9 cellular contexts compared by ENCODE assay signal in the genomic region with DNA sequence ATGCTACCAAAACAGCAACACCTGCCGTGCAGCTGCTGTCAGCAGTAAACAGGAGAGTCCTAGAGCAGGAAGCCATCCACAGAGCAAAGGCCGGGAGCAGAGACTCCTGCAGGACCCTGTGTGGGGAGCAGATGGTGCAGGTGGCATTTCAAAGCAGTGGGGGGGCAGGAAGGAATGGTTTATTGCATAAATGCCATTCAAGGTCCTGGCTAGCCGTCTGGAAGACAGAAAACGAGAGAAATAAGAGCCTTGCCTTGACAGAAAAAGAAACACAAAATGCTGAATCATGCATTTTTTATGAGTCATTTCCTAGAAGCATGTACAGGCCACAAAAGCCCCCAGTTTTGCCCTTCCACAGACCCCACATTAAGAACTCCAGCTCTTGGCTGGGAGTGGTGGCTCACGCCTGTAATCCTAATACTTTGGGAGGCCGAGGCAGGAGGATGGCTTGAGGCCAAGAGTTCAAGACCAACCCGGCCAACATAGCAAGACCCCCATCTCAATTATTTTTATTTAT. TPM values are rescaled to one million over a fixed set of nuclear protein-coding genes. Genes with fewer than 3 reads are reported as not detected.
A peak's percentile ranks its signal among the peaks of the same experiment; 100 is the strongest.
DNase-seq lines count a peak whose midpoint lies in the region; ATAC-seq and TF ChIP-seq lines count a peak whose summit lies in the region.
"Had no signal": no experiment of that assay in that cellular context is flagged by ENCODE, and none has a peak within 500 bp of the region (broad histone marks: within the 10 kb centered on the region; RNA-seq: fewer than 3 reads in every experiment).

No MANE protein-coding gene starts in this region.

- H3K9me2 ChIP-seq in SK-N-SH: no peaks in the 10 kb centered on the region

- TF ChIP-seq EP300 in SK-N-SH (IDR thresholded peaks at IDR 0.05; ENCODE audit: borderline replicate concordance in 1 of 2, low read depth in 1 of 2, low read length in 1 of 2) (no peak), sigmoid colon (IDR thresholded peaks at IDR 0.05) (no peak)

- H3K27ac ChIP-seq in SK-N-SH (ENCODE audit: low read depth in 2 of 2, low read length in 1 of 2): peak overlapping the region in 1 of 2 experiments; percentile 67; a peak in 2 of 4 replicates
- no peak overlapping the region for H3K27ac ChIP-seq in sigmoid colon
- H3K27ac ChIP-seq in testis: no peak overlapping the region

- in situ Hi-C loops in Caki2 (cut with HindIII; ENCODE audit: low pct_unique_long_range_greater_than_20kb, low sequenced_read_pairs): no loop called here

- TF ChIP-seq CTCF in SK-N-SH (IDR thresholded peaks at IDR 0.05) (no peak), sigmoid colon (IDR thresholded peaks at IDR 0.05) (no peak), BE2C (IDR thresholded peaks at IDR 0.05; ENCODE audit: low read depth, low read length) (no peak), testis (IDR thresholded peaks at IDR 0.05) (no peak)

- no peak for TF ChIP-seq POLR2A in sigmoid colon (IDR thresholded peaks at IDR 0.05)
- no peak for TF ChIP-seq POLR2A in testis (IDR thresholded peaks at IDR 0.05)

- H3K9me3 ChIP-seq in SK-N-SH (no peaks in the 10 kb centered on the region), sigmoid colon (no peaks in the 10 kb centered on the region), BE2C (no peaks in the 10 kb centered on the region), testis (no peaks in the 10 kb centered on the region)

- 46% methylated on average over 7 of the region's 7 CpGs for WGBS in SK-N-SH (ENCODE audit: low lambda C conversion rate)
- 4 to 20% methylated on average over 7 of the region's 7 CpGs for WGBS in sigmoid colon, 2 donors
- WGBS in testis, 2 donors: 48% methylated on average over 7 of the region's 7 CpGs

- POLR2A ChIA-PET in SK-N-SH (lab: Yijun Ruan, JAX): interaction anchor here (0.6 kb wide), 1 partner anchor 40 kb away, joined by 4 read pairs; no protein-coding TSS in a partner anchor

- H3F3A ChIP-seq in SK-N-SH (replicated peaks; ENCODE audit: insufficient read depth): peaks cover 3% of the 10 kb centered on the region

- DNase-seq in Caki2 (ENCODE audit: low read depth) (peak; percentile 84), HS-5 (ENCODE audit: low read depth) (peak; percentile 28), SK-N-SH (no peak), islet precursor cell (peak; percentile 70), sigmoid colon (no peak), BE2C (no peak), testis (no peak)
- DNase-seq: stimulated activated CD4-positive, alpha-beta T cell treated with anti-CD3 and anti-CD28 coated beads, Interleukin-2, amount 100 ng/mL, for 24 hours had no signal

- H3K79me2 ChIP-seq in SK-N-SH (ENCODE audit: insufficient read depth): no peaks in the 10 kb centered on the region

- CTCF ChIA-PET in SK-N-SH (lab: Yijun Ruan, JAX): interaction anchor here (1.3 to 2.9 kb wide), 3 partner anchors 11 to 73 kb away, joined by 4 to 14 read pairs (median 4); no protein-coding TSS in a partner anchor

- H4K20me1 ChIP-seq in SK-N-SH (ENCODE audit: insufficient read depth): no peaks in the 10 kb centered on the region

- intact Hi-C loops in sigmoid colon (cut with DNase I) (no loop called here), testis (cut with DNase I; ENCODE audit: low total_unique reads) (no loop called here)

- peaks cover 2 to 6% of the 10 kb centered on the region in 2 experiments for H3K36me3 ChIP-seq in SK-N-SH (replicated peaks in 1 of 2; ENCODE audit: control insufficient read depth in 1 of 2, insufficient read depth in 2 of 2, low read length in 1 of 2)
- no peaks in the 10 kb centered on the region for H3K36me3 ChIP-seq in sigmoid colon
- H3K36me3 ChIP-seq in BE2C: no peaks in the 10 kb centered on the region
- H3K36me3 ChIP-seq in testis (ENCODE audit: low read depth, missing control alignments): no peaks in the 10 kb centered on the region

- peak overlapping the region in 1 of 2 experiments; percentile 4; a peak in 1 of 4 replicates for H3K4me3 ChIP-seq in SK-N-SH (ENCODE audit: low read depth in 2 of 2, low read length in 1 of 2)
- H3K4me3 ChIP-seq in sigmoid colon: no peak overlapping the region
- no peak overlapping the region for H3K4me3 ChIP-seq in BE2C (ENCODE audit: low read depth, low read length)
- no peak overlapping the region for H3K4me3 ChIP-seq in testis

- peak overlapping the region; percentile 60; the same call in 1 of the 2 replicates for H2AFZ ChIP-seq in SK-N-SH (ENCODE audit: low read depth)

- peak overlapping the region; percentile 72 for H3K4me2 ChIP-seq in SK-N-SH

- peak overlapping the region; percentile 36; the same call in 1 of the 2 replicates for H3K9ac ChIP-seq in SK-N-SH

- H3K27me3 ChIP-seq in SK-N-SH (ENCODE audit: insufficient read depth) (no peaks in the 10 kb centered on the region), sigmoid colon (peaks cover 0 to 27% (median 15%) of the 10 kb centered on the region in 3 donors), BE2C (no peaks in the 10 kb centered on the region), testis (no peaks in the 10 kb centered on the region)

- H3K4me1 ChIP-seq in SK-N-SH (ENCODE audit: control insufficient read depth in 1 of 2, insufficient read depth in 2 of 2, low read depth in 1 of 2, low read length in 1 of 2) (peaks cover 0 to 10% of the 10 kb centered on the region in 2 experiments; a peak in 3 of 4 replicates), sigmoid colon (peaks cover 0 to 6% (median 3%) of the 10 kb centered on the region in 4 donors), BE2C (no peaks in the 10 kb centered on the region; the same call in 1 of the 2 replicates), testis (peaks cover 2% of the 10 kb centered on the region)

- ATAC-seq in GM21381 (IDR thresholded peaks at IDR 0.05; ENCODE audit: unreplicated experiment): no peak

- TF ChIP-seq RAD21 in SK-N-SH (IDR thresholded peaks at IDR 0.05; ENCODE audit: low read length): no peak

TF ChIP-seq in SK-N-SH, 30 proteins besides CTCF, POLR2A, EP300 and RAD21 (continues in another document):
- peak; percentile 58; the same call in 1 of the 2 replicates for TF ChIP-seq RXRA (IDR thresholded peaks at IDR 0.05; ENCODE audit: borderline replicate concordance, low read depth)
- peak; percentile 56; the same call in 1 of the 2 replicates for TF ChIP-seq MAX (IDR thresholded peaks at IDR 0.05; ENCODE audit: low read depth)

RNA-seq across cellular contexts. Expression of gene RSPH6A, which starts 5.4 kb away (rescaled TPM):
- total RNA-seq in Caki2 (2014; rRNA removed; shearing (Covaris generic); ENCODE audit: low replicate concordance): not detected in 2 replicates
- polyA plus RNA-seq in SK-N-SH (2012; rRNA removed): 0.02 TPM in 1 of 2 replicates, not detected in the other
- polyA plus RNA-seq in SK-N-SH (2012; cell fraction: cytosol; rRNA removed): 0.01 TPM in 1 of 2 replicates, not detected in the other
- 0.04 and 0.05 TPM in 2 replicates for polyA plus RNA-seq in SK-N-SH (2012; cell fraction: nucleus; rRNA removed)
- total RNA-seq in sigmoid colon: not detected
- under 1 TPM in 1 of 3 donors, not detected in 2; 0.12 TPM for polyA plus RNA-seq in sigmoid colon
- polyA plus RNA-seq in BE2C (2012; ENCODE audit: insufficient read depth, insufficient read length, low read depth): not detected
- 10 to 100 TPM; 17.0 to 20.9 TPM for total RNA-seq in testis
- 88.3 TPM for polyA plus RNA-seq in testis (ENCODE audit: insufficient read depth, low read depth, low replicate concordance)

RNA-seq across cellular contexts. Expression of gene DMWD, which starts 17.1 kb away (rescaled TPM):
- 22.3 and 25.6 TPM in 2 replicates for total RNA-seq in Caki2 (2014; rRNA removed; shearing (Covaris generic); ENCODE audit: low replicate concordance)
- polyA plus RNA-seq in SK-N-SH (2012; rRNA removed): 39.3 and 40.6 TPM in 2 replicates
- 11.6 and 18.4 TPM in 2 replicates for polyA plus RNA-seq in SK-N-SH (2012; cell fraction: cytosol; rRNA removed)
- 140 and 155 TPM in 2 replicates for polyA plus RNA-seq in SK-N-SH (2012; cell fraction: nucleus; rRNA removed)
- total RNA-seq in sigmoid colon: 10 to 100 TPM; 21.1 to 59.5 (median 36.8) TPM
- polyA plus RNA-seq in sigmoid colon: 10 to 100 TPM; 13.2 to 30.4 (median 14.8) TPM
- polyA plus RNA-seq in BE2C (2012; ENCODE audit: insufficient read depth, insufficient read length, low read depth): 51.4 TPM
- total RNA-seq in testis: 100 to 1,000 TPM; 111 to 124 TPM
- polyA plus RNA-seq in testis (ENCODE audit: insufficient read depth, low read depth, low replicate concordance): 59.0 TPM

RNA-seq across cellular contexts. Expression of gene DMPK, which starts 27.4 kb away (rescaled TPM):
- 4.8 and 9.1 TPM in 2 replicates for total RNA-seq in Caki2 (2014; rRNA removed; shearing (Covaris generic); ENCODE audit: low replicate concordance)
- polyA plus RNA-seq in SK-N-SH (2012; rRNA removed) (86.4 and 92.2 TPM in 2 replicates), sigmoid colon (10 to 100 TPM in 1 of 3 donors, 1 to 10 TPM in 2; 7.2 to 43.0 (median 8.8) TPM), testis (ENCODE audit: insufficient read depth, low read depth, low replicate concordance) (42.6 TPM)
- polyA plus RNA-seq in SK-N-SH (2012; cell fraction: cytosol; rRNA removed): 37.4 and 40.6 TPM in 2 replicates
- 481 and 556 TPM in 2 replicates for polyA plus RNA-seq in SK-N-SH (2012; cell fraction: nucleus; rRNA removed)
- total RNA-seq in sigmoid colon (100 to 1,000 TPM in 3 of 4 donors, 10 to 100 TPM in 1; 62.2 to 219 (median 168) TPM), testis (10 to 100 TPM; 66.2 to 68.8 TPM)
- 56.7 TPM for polyA plus RNA-seq in BE2C (2012; ENCODE audit: insufficient read depth, insufficient read length, low read depth)

RNA-seq across cellular contexts. Expression of gene SIX5, which starts 40.6 kb away (rescaled TPM):
- total RNA-seq in Caki2 (2014; rRNA removed; shearing (Covaris generic); ENCODE audit: low replicate concordance): 14.3 and 15.2 TPM in 2 replicates
- 6.4 and 8.4 TPM in 2 replicates for polyA plus RNA-seq in SK-N-SH (2012; rRNA removed)
- 3.1 and 5.2 TPM in 2 replicates for polyA plus RNA-seq in SK-N-SH (2012; cell fraction: cytosol; rRNA removed)
- 22.8 and 31.2 TPM in 2 replicates for polyA plus RNA-seq in SK-N-SH (2012; cell fraction: nucleus; rRNA removed)
- total RNA-seq in sigmoid colon: 10 to 100 TPM; 16.8 to 20.7 (median 18.7) TPM
- polyA plus RNA-seq in sigmoid colon: 10 to 100 TPM in 1 of 3 donors, 1 to 10 TPM in 2; 4.2 to 11.6 (median 7.8) TPM
- polyA plus RNA-seq in BE2C (2012; ENCODE audit: insufficient read depth, insufficient read length, low read depth): 3.3 TPM
- 10 to 100 TPM; 16.1 to 19.4 TPM for total RNA-seq in testis
- 12.9 TPM for polyA plus RNA-seq in testis (ENCODE audit: insufficient read depth, low read depth, low replicate concordance)

RNA-seq across cellular contexts. Expression of gene SYMPK, which starts 53.2 kb away (rescaled TPM):
- 75.2 and 83.9 TPM in 2 replicates for total RNA-seq in Caki2 (2014; rRNA removed; shearing (Covaris generic); ENCODE audit: low replicate concordance)
- polyA plus RNA-seq in SK-N-SH (2012; rRNA removed) (76.3 and 92.7 TPM in 2 replicates), sigmoid colon (10 to 100 TPM; 26.4 to 84.4 (median 30.7) TPM), testis (ENCODE audit: insufficient read depth, low read depth, low replicate concordance) (195 TPM)
- 31.3 and 45.6 TPM in 2 replicates for polyA plus RNA-seq in SK-N-SH (2012; cell fraction: cytosol; rRNA removed)
- 170 and 185 TPM in 2 replicates for polyA plus RNA-seq in SK-N-SH (2012; cell fraction: nucleus; rRNA removed)
- total RNA-seq in sigmoid colon (10 to 100 TPM; 18.2 to 31.3 (median 25.3) TPM), testis (100 to 1,000 TPM; 123 to 142 TPM)
- 49.4 TPM for polyA plus RNA-seq in BE2C (2012; ENCODE audit: insufficient read depth, insufficient read length, low read depth)

Comparison
In these comparisons a context has a peak if more than half of its experiments do, and no peak if none do; other contexts are left out.
1. DNase-seq: peak in Caki2 (single experiment), HS-5 (single experiment) and islet precursor cell (single experiment); none in SK-N-SH (single experiment), sigmoid colon (single experiment), BE2C (single experiment) and testis (single experiment).
2. RNA of gene RSPH6A, which starts 5.4 kb away (total RNA-seq): 17.0 to 20.9 TPM in testis; not detected in Caki2 and not detected in sigmoid colon; every median in the first group is over 10 times any median in the second.